ENCODE assay signal across 8 cellular contexts in genomic region chr20:50283922-50284810, GRCh38.
A peak's percentile ranks its signal among the peaks of the same experiment; 100 is the strongest.
DNase-seq lines count a peak whose midpoint lies in the region; ATAC-seq and TF ChIP-seq lines count a peak whose summit lies in the region.

No MANE protein-coding gene starts in this region.

- no peaks in the 10 kb centered on the region for H3K27me3 ChIP-seq in aorta (ENCODE audit: control insufficient read depth in 1 of 2, insufficient read depth in 2 of 2, low read length in 1 of 2)

- H3K9me3 Mint-ChIP-seq in memory B cell: no peaks in the 10 kb centered on the region

- H3K4me3 ChIP-seq in astrocyte of the spinal cord (ENCODE audit: low read depth, low read length) (no peak overlapping the region), aorta (ENCODE audit: low read length in 2 of 2) (no peak overlapping the region)

- 79 to 89% methylated on average over 23 to 24 of the region's 24 CpGs for WGBS in aorta, 2 donors

- peak; percentile 23 to 34 (median 26) for DNase-seq in stimulated activated CD4-positive, alpha-beta T cell treated with anti-CD3 and anti-CD28 coated beads, Interleukin-12 subunit alpha, Interleukin-12 subunit beta, amount 100 ng/mL, for 48 hours (ENCODE audit: low read depth in 2 of 3, low spot score in 1 of 3)
- DNase-seq in stimulated activated CD4-positive, alpha-beta T cell treated with anti-CD3 and anti-CD28 coated beads, Interleukin-4, amount 100 ng/mL, for 1 hour: no peak
- DNase-seq in astrocyte of the spinal cord (ENCODE audit: low read depth, low spot score) (peak; percentile 43), memory B cell (ENCODE audit: low spot score in 2 of 2) (no peak), aorta (peak in 1 of 2 donors; percentile 71), foreskin melanocyte (no peak), posterior vena cava (ENCODE audit: low spot score) (no peak)

- no peaks in the 10 kb centered on the region for H3K9me3 ChIP-seq in aorta (ENCODE audit: control insufficient read depth, low read length)

- intact Hi-C loops in aorta (cut with DNase I): loop anchor here in 1 of 2 donors (5.0 kb wide), 1 partner anchor 82 kb away; no protein-coding TSS in a partner anchor
- intact Hi-C loops in posterior vena cava (cut with DNase I): loop anchor here in 1 of 2 donors (10.0 kb wide), 1 partner anchor 89 kb away; the partner anchor contains the start of gene CEBPB

- no peaks in the 10 kb centered on the region for H3K36me3 ChIP-seq in aorta (ENCODE audit: control insufficient read depth in 1 of 2, insufficient read depth in 2 of 2, low read length in 1 of 2)

- no peak for TF ChIP-seq CTCF in astrocyte of the spinal cord (IDR thresholded peaks at IDR 0.05; ENCODE audit: low read depth, low read length)

- in situ Hi-C loops in astrocyte of the spinal cord (cut with HindIII; ENCODE audit: low sequenced_read_pairs): no loop called here

- peak overlapping the region; percentile 24 for H3K4me3 Mint-ChIP-seq in memory B cell

- H3K27me3 Mint-ChIP-seq in memory B cell: peaks cover 27% of the 10 kb centered on the region

- H3K4me1 Mint-ChIP-seq in memory B cell: peaks cover 17% of the 10 kb centered on the region

- no peaks in the 10 kb centered on the region for H3K36me3 Mint-ChIP-seq in memory B cell

- ATAC-seq in memory B cell (ENCODE audit: low read depth): no peak
- peak; percentile 13 for ATAC-seq in aorta (ENCODE audit: low FRiP score)
- no peak for ATAC-seq in GM18505 (IDR thresholded peaks at IDR 0.05; ENCODE audit: unreplicated experiment)

- H3K4me1 ChIP-seq in aorta (ENCODE audit: control insufficient read depth in 1 of 2, insufficient read depth in 2 of 2, low read length in 2 of 2): no peaks in the 10 kb centered on the region

- TF ChIP-seq POLR2A in GM18505 (IDR thresholded peaks at IDR 0.05; ENCODE audit: borderline replicate concordance, extremely low read depth, insufficient read depth, insufficient read length): no peak

- H3K27ac Mint-ChIP-seq in memory B cell: peak overlapping the region; percentile 81

- no peak overlapping the region for H3K27ac ChIP-seq in aorta (ENCODE audit: low read depth in 1 of 2, low read length in 2 of 2)

Comparison
In these comparisons a context has a peak if more than half of its experiments do, and no peak if none do; other contexts are left out.
1. DNase-seq: peak in stimulated activated CD4-positive, alpha-beta T cell treated with anti-CD3 and anti-CD28 coated beads, Interleukin-12 subunit alpha, Interleukin-12 subunit beta, amount 100 ng/mL, for 48 hours (3 of 3) and astrocyte of the spinal cord (single experiment); none in stimulated activated CD4-positive, alpha-beta T cell treated with anti-CD3 and anti-CD28 coated beads, Interleukin-4, amount 100 ng/mL, for 1 hour (single experiment), memory B cell (0 of 2), foreskin melanocyte (single experiment) and posterior vena cava (single experiment).